Comparison of ENCODE assay signal across 8 cellular contexts in the genomic region with DNA sequence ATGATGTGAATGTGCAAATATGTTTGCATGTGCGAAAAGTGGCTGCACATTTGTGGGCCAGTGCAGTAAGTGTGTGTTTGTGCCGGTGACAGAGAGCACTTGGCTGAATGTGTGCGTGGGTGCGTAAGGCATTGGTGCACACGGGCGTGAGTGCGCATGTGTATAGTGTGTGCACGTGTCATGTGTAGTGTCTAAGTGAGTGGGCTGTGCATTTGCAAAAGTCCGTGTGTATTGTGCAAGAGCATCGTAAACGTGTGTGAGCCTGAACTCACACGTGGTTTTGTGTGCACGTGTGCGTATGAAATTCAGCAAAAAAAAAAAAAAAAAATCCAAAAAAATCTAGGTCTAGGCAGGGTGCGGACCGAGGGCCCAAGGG. TPM values are rescaled to one million over a fixed set of nuclear protein-coding genes. Genes with fewer than 3 reads are reported as not detected.
DNase-seq lines count a peak whose midpoint lies in the region; ATAC-seq, FAIRE-seq and TF ChIP-seq lines count a peak whose summit lies in the region.

No MANE protein-coding gene starts in this region.

- peaks cover 8 to 50% (median 25%) of the 10 kb centered on the region in 4 donors for H3K4me1 Mint-ChIP-seq in naive thymus-derived CD8-positive, alpha-beta T cell

- no peaks in the 10 kb centered on the region for H3K9me3 Mint-ChIP-seq in naive thymus-derived CD8-positive, alpha-beta T cell

- peaks cover 31 to 63% (median 54%) of the 10 kb centered on the region in 5 donors for H3K27me3 Mint-ChIP-seq in naive thymus-derived CD8-positive, alpha-beta T cell

- H3K4me3 Mint-ChIP-seq in naive thymus-derived CD8-positive, alpha-beta T cell = peak overlapping the region; percentile 73 to 93 (median 86)

- DNase-seq in GM18507 (ENCODE audit: extremely low spot score, insufficient read length, low read depth) (no peak), amniotic epithelial cell (ENCODE audit: low read depth) (peak; percentile 4), GDM1 (lab: John Stamatoyannopoulos, UW) (no peak), OCI-M1 (lab: John Stamatoyannopoulos, UW) (no peak), GM20000 (ENCODE audit: low spot score) (no peak), T-helper 9 cell (no peak)
- peak in 1 of 10 donors; percentile 15 for DNase-seq in naive thymus-derived CD8-positive, alpha-beta T cell

- POLR2A ChIA-PET in naive thymus-derived CD8-positive, alpha-beta T cell (lab: Charles Lee) = interaction anchor here (0.6 to 2.1 kb wide), 4 partner anchors 71 to 931 kb away, joined by 4 to 14 read pairs (median 6); no protein-coding TSS in a partner anchor

- ATAC-seq in HG02938 (IDR thresholded peaks at IDR 0.05; ENCODE audit: unreplicated experiment) = peak; percentile 23
- ATAC-seq in naive thymus-derived CD8-positive, alpha-beta T cell = peak; percentile 42 to 52

- peak; percentile 82 for FAIRE-seq in GM18507 (lab: Jason Lieb, UNC)

- H3K36me3 Mint-ChIP-seq in naive thymus-derived CD8-positive, alpha-beta T cell = peaks cover 0 to 2% (median 0%) of the 10 kb centered on the region in 3 donors

- H3K27ac Mint-ChIP-seq in naive thymus-derived CD8-positive, alpha-beta T cell = no peak overlapping the region

- TF ChIP-seq CTCF in GM20000 (IDR thresholded peaks at IDR 0.05; ENCODE audit: extremely low read depth, missing control alignments) = no peak

RNA-seq across cellular contexts. Expression of a gene that starts 6.5 kb away (rescaled TPM):
- 1 to 10 TPM; 2.9 to 4.8 TPM for total RNA-seq in naive thymus-derived CD8-positive, alpha-beta T cell
- under 1 TPM in 2 of 3 donors, not detected in 1; 0.07 to 0.60 TPM for polyA plus RNA-seq in naive thymus-derived CD8-positive, alpha-beta T cell
